In the genomic region with DNA sequence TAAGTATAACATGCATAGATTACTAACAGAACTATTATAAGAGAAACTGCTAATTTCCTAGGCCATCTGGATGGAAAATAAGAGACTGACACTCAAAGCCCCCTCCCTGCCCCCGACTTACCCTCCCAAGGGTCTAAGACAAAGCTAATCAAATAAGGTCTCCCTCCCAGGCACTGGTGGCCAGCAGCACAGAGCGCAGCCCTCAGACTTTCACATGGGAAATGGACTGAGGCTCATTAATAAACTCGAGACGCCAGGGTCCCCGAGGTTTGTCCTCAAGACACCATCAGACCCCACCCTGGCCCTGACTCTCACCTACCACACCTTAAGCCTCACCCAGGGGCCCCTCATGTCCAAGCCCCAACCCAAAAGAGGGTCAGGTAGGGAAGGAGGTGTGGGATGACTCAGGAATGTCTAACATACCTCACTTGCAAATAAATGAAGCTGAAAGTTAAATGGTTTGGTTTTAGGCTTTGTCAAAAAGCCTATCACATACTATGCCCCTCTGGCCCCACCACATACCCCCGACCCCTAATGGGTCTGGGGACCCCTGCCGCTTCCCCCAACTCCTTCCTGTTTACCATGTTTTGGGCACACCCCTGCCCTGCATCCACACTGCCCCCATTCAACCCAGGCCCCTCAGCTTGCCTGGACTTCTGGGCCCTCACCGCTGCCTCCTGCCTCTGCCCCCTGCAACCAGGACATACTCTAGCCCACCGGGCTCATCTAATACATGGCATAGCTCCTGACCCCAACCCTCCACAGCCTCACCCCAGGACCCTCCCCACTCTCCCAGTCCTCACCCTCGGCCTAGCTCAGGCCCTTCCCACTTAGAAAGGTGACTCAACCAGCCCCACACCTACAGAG, we compare ENCODE assay signal across 11 cellular contexts. TPM values are rescaled to one million over a fixed set of nuclear protein-coding genes. Genes with fewer than 3 reads are reported as not detected.
DNase-seq lines count a peak whose midpoint lies in the region; TF ChIP-seq lines count a peak whose summit lies in the region.
"Had no signal": no experiment of that assay in that cellular context is flagged by ENCODE, and none has a peak within 500 bp of the region (broad histone marks: within the 10 kb centered on the region; RNA-seq: fewer than 3 reads in every experiment).

No MANE protein-coding gene starts in this region.

- H3K4me3 ChIP-seq in liver (ENCODE audit: low read depth in 1 of 3, low read length in 3 of 3) (no peak overlapping the region), colonic mucosa (no peak overlapping the region)
- H3K4me3 ChIP-seq: MG63 had no signal

- no peak overlapping the region for H3K9ac ChIP-seq in liver (ENCODE audit: low read depth in 1 of 2, low read length in 2 of 2)
- peak overlapping the region in 1 of 2 donors; percentile 4 for H3K9ac ChIP-seq in colonic mucosa (ENCODE audit: low read depth in 2 of 2, low read length in 2 of 2)

- no peak for DNase-seq in activated naive CD4-positive, alpha-beta T cell treated with anti-CD3 and anti-CD28 coated beads for 36 hours
- DNase-seq in activated naive CD4-positive, alpha-beta T cell treated with Interleukin-2 at 50 U/mL for 16 hours = no peak
- no peak for DNase-seq in activated CD4-positive, alpha-beta memory T cell treated with anti-CD3 and anti-CD28 coated beads, Interleukin-2, amount 10 ng/mL, durations not matched to agents 7 days and 5 days
- DNase-seq in substantia nigra (lab: John Stamatoyannopoulos, UW) = no peak
- no peak for DNase-seq in H4 (ENCODE audit: low spot score)
- no peak for DNase-seq in NOMO-1 treated with dmso at 0.1 percent for 144 hours (lab: John Stamatoyannopoulos, UW; ENCODE audit: unreplicated experiment)
- no peak for DNase-seq in colonic mucosa
- DNase-seq: erythroblast; MG63; stimulated activated CD8-positive, alpha-beta memory T cell treated with anti-CD3 and anti-CD28 coated beads, Interleukin-4, amount 100 ng/mL, for 48 hours had no signal

- no peaks in the 10 kb centered on the region for H3K9me3 Mint-ChIP-seq in activated naive CD4-positive, alpha-beta T cell treated with anti-CD3 and anti-CD28 coated beads for 36 hours
- H3K9me3 Mint-ChIP-seq in activated CD4-positive, alpha-beta memory T cell treated with anti-CD3 and anti-CD28 coated beads, Interleukin-2, amount 10 ng/mL, durations not matched to agents 7 days and 5 days = no peaks in the 10 kb centered on the region

- POLR2A ChIA-PET in activated CD4-positive, alpha-beta memory T cell treated with anti-CD3 and anti-CD28 coated beads, Interleukin-2, amount 10 ng/mL, durations not matched to agents 7 days and 5 days (lab: Charles Lee) = interaction anchor here (0.6 to 1.2 kb wide), 3 partner anchors 9 to 74 kb away, joined by 3 to 4 read pairs (median 4); no protein-coding TSS in a partner anchor

- no peak for TF ChIP-seq RAD21 in liver (IDR thresholded peaks at IDR 0.05)

- intact Hi-C loops in activated naive CD4-positive, alpha-beta T cell treated with anti-CD3 and anti-CD28 coated beads for 36 hours (cut with micrococcal nuclease) = no loop called here
- intact Hi-C loops in colonic mucosa (cut with DNase I) = no loop called here

- H3K4me3 Mint-ChIP-seq in activated naive CD4-positive, alpha-beta T cell treated with anti-CD3 and anti-CD28 coated beads for 36 hours = no peak overlapping the region
- H3K4me3 Mint-ChIP-seq in activated CD4-positive, alpha-beta memory T cell treated with anti-CD3 and anti-CD28 coated beads, Interleukin-2, amount 10 ng/mL, durations not matched to agents 7 days and 5 days = no peak overlapping the region

- peaks cover 6 to 23% (median 11%) of the 10 kb centered on the region in 4 donors for H3K4me1 ChIP-seq in liver (ENCODE audit: control insufficient read depth in 4 of 4, insufficient read depth in 4 of 4, low read length in 3 of 4)
- H3K4me1 ChIP-seq in colonic mucosa = peaks cover 8% of the 10 kb centered on the region

- H3K36me3 Mint-ChIP-seq in activated naive CD4-positive, alpha-beta T cell treated with anti-CD3 and anti-CD28 coated beads for 36 hours (ENCODE audit: low read depth) = no peaks in the 10 kb centered on the region
- H3K36me3 Mint-ChIP-seq in activated CD4-positive, alpha-beta memory T cell treated with anti-CD3 and anti-CD28 coated beads, Interleukin-2, amount 10 ng/mL, durations not matched to agents 7 days and 5 days (ENCODE audit: low read depth) = peaks cover 6% of the 10 kb centered on the region

- no peaks in the 10 kb centered on the region for H3K27me3 ChIP-seq in liver (ENCODE audit: control insufficient read depth in 4 of 4, insufficient read depth in 4 of 4, low read length in 3 of 4)
- H3K27me3 ChIP-seq in colonic mucosa = no peaks in the 10 kb centered on the region
- H3K27me3 ChIP-seq: MG63 had no signal

- whole genome bisulfite sequencing in liver = 78% methylated on average over 10 of the region's 10 CpGs

- H3K27ac ChIP-seq in liver (ENCODE audit: low read depth in 1 of 2, low read length in 2 of 2) (peak overlapping the region; percentile 68), substantia nigra (ENCODE audit: low read depth, low read length, poor library complexity, severe bottlenecking) (peak overlapping the region; percentile 58), colonic mucosa (no peak overlapping the region)

- no peaks in the 10 kb centered on the region for H3K27me3 Mint-ChIP-seq in activated naive CD4-positive, alpha-beta T cell treated with anti-CD3 and anti-CD28 coated beads for 36 hours (ENCODE audit: low read depth)
- no peaks in the 10 kb centered on the region for H3K27me3 Mint-ChIP-seq in activated CD4-positive, alpha-beta memory T cell treated with anti-CD3 and anti-CD28 coated beads, Interleukin-2, amount 10 ng/mL, durations not matched to agents 7 days and 5 days

- peak overlapping the region; percentile 65 for H3K27ac Mint-ChIP-seq in activated naive CD4-positive, alpha-beta T cell treated with anti-CD3 and anti-CD28 coated beads for 36 hours
- peak overlapping the region; percentile 55 for H3K27ac Mint-ChIP-seq in activated CD4-positive, alpha-beta memory T cell treated with anti-CD3 and anti-CD28 coated beads, Interleukin-2, amount 10 ng/mL, durations not matched to agents 7 days and 5 days

- H3K4me1 Mint-ChIP-seq in activated naive CD4-positive, alpha-beta T cell treated with anti-CD3 and anti-CD28 coated beads for 36 hours (ENCODE audit: low read depth) = peaks cover 76% of the 10 kb centered on the region
- H3K4me1 Mint-ChIP-seq in activated CD4-positive, alpha-beta memory T cell treated with anti-CD3 and anti-CD28 coated beads, Interleukin-2, amount 10 ng/mL, durations not matched to agents 7 days and 5 days = peaks cover 71% of the 10 kb centered on the region

- H3K9me3 ChIP-seq in liver (ENCODE audit: control insufficient read depth in 4 of 4, low read length in 3 of 4) (no peaks in the 10 kb centered on the region), colonic mucosa (no peaks in the 10 kb centered on the region)
- H3K9me3 ChIP-seq: MG63 had no signal

- peak; percentile 1 for TF ChIP-seq CTCF in liver (IDR thresholded peaks at IDR 0.05; ENCODE audit: low read depth, low read length, missing input control)
- TF ChIP-seq CTCF in colonic mucosa (IDR thresholded peaks at IDR 0.05) = no peak

- CTCF ChIA-PET in activated naive CD4-positive, alpha-beta T cell treated with anti-CD3 and anti-CD28 coated beads for 36 hours (lab: Charles Lee) = interaction anchor here (1.1 to 1.4 kb wide), 3 partner anchors 14 to 72 kb away, joined by 3 read pairs; no protein-coding TSS in a partner anchor
- CTCF ChIA-PET in activated CD4-positive, alpha-beta memory T cell treated with anti-CD3 and anti-CD28 coated beads, Interleukin-2, amount 10 ng/mL, durations not matched to agents 7 days and 5 days (lab: Charles Lee) = interaction anchor here (0.6 to 1.2 kb wide), 2 partner anchors 15 to 187 kb away, joined by 4 to 7 read pairs; no protein-coding TSS in a partner anchor

- H3K36me3 ChIP-seq in liver (ENCODE audit: control insufficient read depth in 4 of 4, insufficient read depth in 3 of 4, low read depth in 1 of 4, low read length in 3 of 4) = no peaks in the 10 kb centered on the region
- no peaks in the 10 kb centered on the region for H3K36me3 ChIP-seq in colonic mucosa
- H3K36me3 ChIP-seq: MG63 had no signal

RNA-seq across cellular contexts. Expression of a gene that starts 11.4 kb away (rescaled TPM):
- 10 to 100 TPM; 64.7 to 70.1 TPM for total RNA-seq in activated naive CD4-positive, alpha-beta T cell treated with anti-CD3 and anti-CD28 coated beads for 36 hours
- 100 to 1,000 TPM; 108 to 109 TPM for total RNA-seq in activated CD4-positive, alpha-beta memory T cell treated with anti-CD3 and anti-CD28 coated beads, Interleukin-2, amount 10 ng/mL, durations not matched to agents 7 days and 5 days
- total RNA-seq in liver = 10 to 100 TPM; 59.8 to 77.8 TPM
- 10 to 100 TPM; 14.4 to 27.2 TPM for polyA plus RNA-seq in liver
- total RNA-seq in H4 (2014; rRNA removed; shearing (Covaris generic)) = 17.7 and 20.1 TPM in 2 replicates
- 10 to 100 TPM; 70.4 to 89.8 TPM for total RNA-seq in colonic mucosa

RNA-seq across cellular contexts. Expression of a gene that starts 53.1 kb away (rescaled TPM):
- 10 to 100 TPM; 11.9 to 12.0 TPM for total RNA-seq in activated naive CD4-positive, alpha-beta T cell treated with anti-CD3 and anti-CD28 coated beads for 36 hours
- total RNA-seq in activated CD4-positive, alpha-beta memory T cell treated with anti-CD3 and anti-CD28 coated beads, Interleukin-2, amount 10 ng/mL, durations not matched to agents 7 days and 5 days = 10 to 100 TPM; 11.3 to 11.6 TPM
- total RNA-seq in liver = 100 to 1,000 TPM in 1 of 2 donors, 10 to 100 TPM in 1; 70.5 to 176 TPM
- 100 to 1,000 TPM; 287 to 328 TPM for polyA plus RNA-seq in liver
- 23.2 and 25.1 TPM in 2 replicates for total RNA-seq in H4 (2014; rRNA removed; shearing (Covaris generic))
- total RNA-seq in colonic mucosa = 100 to 1,000 TPM; 519 to 905 TPM
